ENCODE assay signal across 8 cellular contexts in the genomic region with DNA sequence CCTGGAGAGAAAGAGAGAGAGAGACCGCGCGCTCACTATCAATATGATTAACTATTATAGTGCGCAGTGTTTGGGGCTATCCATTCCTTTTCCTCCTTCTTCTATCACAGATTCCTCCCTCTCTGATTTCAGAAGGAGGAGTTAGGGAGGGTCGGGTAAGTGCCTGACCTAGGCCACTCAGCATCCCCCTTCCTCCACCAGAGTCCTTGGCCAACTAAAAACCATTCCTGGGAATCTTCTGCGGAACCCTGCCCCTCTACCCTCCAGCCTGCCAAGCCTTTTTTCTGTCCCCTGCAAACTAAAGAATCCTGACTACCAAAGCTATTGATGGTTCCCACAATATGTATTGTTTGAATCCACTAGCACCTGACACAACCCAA.
DNase-seq lines count a peak whose midpoint lies in the region; ATAC-seq and TF ChIP-seq lines count a peak whose summit lies in the region.

No MANE protein-coding gene starts in this region.

- H3K4me3 Mint-ChIP-seq in CD14-positive monocyte (peak overlapping the region; percentile 50 to 83), nephron progenitor cell (peak overlapping the region; percentile 77)

- no peak for DNase-seq in CD14-positive monocyte (ENCODE audit: low spot score)
- DNase-seq in nephron progenitor cell: no peak
- DNase-seq in 8988T: no peak
- DNase-seq in KG1 (lab: John Stamatoyannopoulos, UW): no peak
- no peak for DNase-seq in SJCRH30
- DNase-seq in right lobe of liver: no peak

- no peak for TF ChIP-seq POLR2A in right lobe of liver (IDR thresholded peaks at IDR 0.05)

- H3K4me3 ChIP-seq in duodenal mucosa (ENCODE audit: low read depth in 1 of 2, low read length in 2 of 2) (peak overlapping the region; percentile 44 to 51), SJCRH30 (no peak overlapping the region), right lobe of liver (peak overlapping the region in 1 of 3 donors; percentile 25)

- H3K36me3 ChIP-seq in duodenal mucosa (ENCODE audit: control insufficient read depth in 1 of 2, insufficient read depth in 2 of 2, low read length in 2 of 2) (no peaks in the 10 kb centered on the region), SJCRH30 (no peaks in the 10 kb centered on the region), right lobe of liver (no peaks in the 10 kb centered on the region)

- H3K27me3 ChIP-seq in duodenal mucosa (ENCODE audit: control insufficient read depth in 1 of 2, insufficient read depth in 2 of 2, low read length in 2 of 2) (no peaks in the 10 kb centered on the region), SJCRH30 (no peaks in the 10 kb centered on the region), right lobe of liver (no peaks in the 10 kb centered on the region)

- H3K9me3 ChIP-seq in duodenal mucosa (ENCODE audit: control insufficient read depth in 1 of 2, low read length in 2 of 2) (no peaks in the 10 kb centered on the region), SJCRH30 (replicated peaks) (no peaks in the 10 kb centered on the region), right lobe of liver (no peaks in the 10 kb centered on the region)

- intact Hi-C loops in CD14-positive monocyte (cut with micrococcal nuclease): loop anchor here (10.0 kb wide), 3 partner anchors 169 to 769 kb away; partner anchors contain the start of genes CBX3 (in 1 of the 2) and HNRNPA2B1 (in 1 of the 2)
- intact Hi-C loops in right lobe of liver (cut with DNase I): loop anchor here in 1 of 2 donors (10.0 kb wide), 1 partner anchor 469 kb away; no protein-coding TSS in a partner anchor

- ATAC-seq in HG03354 (IDR thresholded peaks at IDR 0.05; ENCODE audit: poor library complexity, severe bottlenecking, unreplicated experiment): peak; percentile 10
- ATAC-seq in right lobe of liver: no peak

- no peak overlapping the region for H3K9ac ChIP-seq in duodenal mucosa (ENCODE audit: low read depth in 1 of 2, low read length in 2 of 2)

- no peak overlapping the region for H3K27ac ChIP-seq in duodenal mucosa (ENCODE audit: low read depth, low read length)
- H3K27ac ChIP-seq in SJCRH30: no peak overlapping the region
- no peak overlapping the region for H3K27ac ChIP-seq in right lobe of liver

- H3K36me3 Mint-ChIP-seq in CD14-positive monocyte (peaks cover 10 to 12% of the 10 kb centered on the region in 2 donors), nephron progenitor cell (ENCODE audit: low read depth) (no peaks in the 10 kb centered on the region)

- TF ChIP-seq CTCF in CD14-positive monocyte (IDR thresholded peaks at IDR 0.05) (no peak), nephron progenitor cell (IDR thresholded peaks at IDR 0.05) (no peak), right lobe of liver (IDR thresholded peaks at IDR 0.05) (no peak)

- no peak overlapping the region for H3K27ac Mint-ChIP-seq in CD14-positive monocyte
- H3K27ac Mint-ChIP-seq in nephron progenitor cell: no peak overlapping the region

- H3K27me3 Mint-ChIP-seq in CD14-positive monocyte (ENCODE audit: low read depth in 3 of 3) (peaks cover 78 to 88% (median 80%) of the 10 kb centered on the region in 3 donors), nephron progenitor cell (ENCODE audit: low read depth, poor library complexity) (peaks cover 8% of the 10 kb centered on the region)

- peaks cover 6 to 12% of the 10 kb centered on the region in 2 donors for H3K4me1 ChIP-seq in duodenal mucosa (ENCODE audit: control insufficient read depth in 1 of 2, insufficient read depth in 2 of 2, low read length in 2 of 2)
- peaks cover 4% of the 10 kb centered on the region; the same call in 1 of the 2 replicates for H3K4me1 ChIP-seq in SJCRH30
- H3K4me1 ChIP-seq in right lobe of liver: no peaks in the 10 kb centered on the region

- peaks cover 36% of the 10 kb centered on the region for H3K4me1 Mint-ChIP-seq in CD14-positive monocyte
- H3K4me1 Mint-ChIP-seq in nephron progenitor cell: peaks cover 55% of the 10 kb centered on the region

- WGBS in right lobe of liver (ENCODE audit: insufficient coverage, low coverage, low lambda C conversion rate, missing lambda C conversion rate): 51% methylated on average over 6 of the region's 6 CpGs

- peaks cover 3 to 20% (median 14%) of the 10 kb centered on the region in 7 donors for H3K9me3 Mint-ChIP-seq in CD14-positive monocyte
- H3K9me3 Mint-ChIP-seq in nephron progenitor cell: no peaks in the 10 kb centered on the region
